Comparison of ENCODE assay signal across 20 cellular contexts in the genomic region with DNA sequence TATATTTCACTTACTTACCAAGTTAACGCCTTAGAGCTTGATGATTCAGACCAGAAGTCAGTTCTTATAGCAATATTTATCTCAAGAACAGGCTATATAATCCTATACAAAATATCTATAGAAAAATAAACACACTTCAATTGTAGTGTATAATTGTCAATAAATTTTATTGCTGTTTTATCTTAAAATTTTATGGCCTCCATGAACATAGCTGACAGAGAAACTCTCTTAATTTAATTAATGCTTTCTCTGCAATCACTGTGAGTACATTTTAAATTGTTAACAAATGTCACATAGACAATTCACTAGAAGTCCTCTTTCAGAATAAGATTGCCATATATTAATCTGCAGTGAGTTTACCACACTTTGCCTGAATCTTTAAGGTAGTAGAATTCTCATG.
DNase-seq lines count a peak whose midpoint lies in the region; FAIRE-seq and TF ChIP-seq lines count a peak whose summit lies in the region.
"Had no signal": no experiment of that assay in that cellular context is flagged by ENCODE, and none has a peak within 500 bp of the region (broad histone marks: within the 10 kb centered on the region; RNA-seq: fewer than 3 reads in every experiment).

No MANE protein-coding gene starts in this region.

- peaks cover 4% of the 10 kb centered on the region for H3K36me3 Mint-ChIP-seq in endothelial cell (ENCODE audit: low read depth, unreplicated experiment)
- H3K36me3 Mint-ChIP-seq: CD8-positive, alpha-beta T cell had no signal

- CTCF ChIA-PET in HEK293T (lab: Yijun Ruan, JAX), result interaction anchor here (0.6 kb wide), 1 partner anchor 352 kb away, joined by 5 read pairs; no protein-coding TSS in a partner anchor

- no peaks in the 10 kb centered on the region for H3K9me3 Mint-ChIP-seq in endothelial cell (ENCODE audit: unreplicated experiment)
- H3K9me3 Mint-ChIP-seq: CD8-positive, alpha-beta T cell had no signal

- no peak overlapping the region for H3K4me3 Mint-ChIP-seq in endothelial cell (ENCODE audit: unreplicated experiment)
- H3K4me3 Mint-ChIP-seq: B cell; CD4-positive, alpha-beta T cell; CD8-positive, alpha-beta T cell had no signal

- FAIRE-seq in endometrium (lab: Jason Lieb, UNC), result peak; percentile 26
- FAIRE-seq: A204.1, D721Med, G401.6, GM12891, GM19239 had no signal

- no peak for DNase-seq in HEK293T (ENCODE audit: extremely low spot score)
- DNase-seq in NCI-H345 (lab: John Stamatoyannopoulos, UW), result no peak
- DNase-seq in endothelial cell (ENCODE audit: low spot score), result no peak
- no peak for DNase-seq in AG08396 (ENCODE audit: low spot score)
- DNase-seq: 8988T; ACHN; AML-193; Caco-2; Calu3; CD4-positive, alpha-beta T cell; CD8-positive, alpha-beta T cell; DMS79 treated with DMSO at 0.1 percent for 48 hours; GF-D8 had no signal

- no peak overlapping the region for H3K27ac Mint-ChIP-seq in endothelial cell (ENCODE audit: unreplicated experiment)
- H3K27ac Mint-ChIP-seq: B cell; CD4-positive, alpha-beta T cell; CD8-positive, alpha-beta T cell had no signal

- no peaks in the 10 kb centered on the region for H3K27me3 Mint-ChIP-seq in endothelial cell (ENCODE audit: unreplicated experiment)
- H3K27me3 Mint-ChIP-seq: B cell; CD4-positive, alpha-beta T cell had no signal

- no peaks in the 10 kb centered on the region for H3K4me1 Mint-ChIP-seq in endothelial cell (ENCODE audit: unreplicated experiment)
- H3K4me1 Mint-ChIP-seq: B cell had no signal

- POLR2A ChIA-PET in HEK293T (lab: Yijun Ruan, JAX), result no interaction called here

- TF ChIP-seq CTCF in endothelial cell (IDR thresholded peaks at IDR 0.05; ENCODE audit: unreplicated experiment), result no peak

TF ChIP-seq in HEK293T, 16 proteins besides CTCF, POLR2A, EP300 and RAD21:
- TF ChIP-seq BHLHE40 (IDR thresholded peaks at IDR 0.05; ENCODE audit: borderline replicate concordance), result no peak
- TF ChIP-seq, protein P1, sequence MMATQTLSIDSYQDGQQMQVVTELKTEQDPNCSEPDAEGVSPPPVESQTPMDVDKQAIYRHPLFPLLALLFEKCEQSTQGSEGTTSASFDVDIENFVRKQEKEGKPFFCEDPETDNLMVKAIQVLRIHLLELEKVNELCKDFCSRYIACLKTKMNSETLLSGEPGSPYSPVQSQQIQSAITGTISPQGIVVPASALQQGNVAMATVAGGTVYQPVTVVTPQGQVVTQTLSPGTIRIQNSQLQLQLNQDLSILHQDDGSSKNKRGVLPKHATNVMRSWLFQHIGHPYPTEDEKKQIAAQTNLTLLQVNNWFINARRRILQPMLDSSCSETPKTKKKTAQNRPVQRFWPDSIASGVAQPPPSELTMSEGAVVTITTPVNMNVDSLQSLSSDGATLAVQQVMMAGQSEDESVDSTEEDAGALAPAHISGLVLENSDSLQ (IDR thresholded peaks at IDR 0.05), result peak; percentile 60
